In genomic region chr17:33164556-33164881, GRCh38 we compare ENCODE assay signal across 18 cellular contexts.
DNase-seq lines count a peak whose midpoint lies in the region; ATAC-seq and TF ChIP-seq lines count a peak whose summit lies in the region.
"Had no signal": no experiment of that assay in that cellular context is flagged by ENCODE, and none has a peak within 500 bp of the region (broad histone marks: within the 10 kb centered on the region; RNA-seq: fewer than 3 reads in every experiment).

No MANE protein-coding gene starts in this region.

- DNase-seq in Right ventricle myocardium superior (no peak), cardiac septum (ENCODE audit: low spot score) (no peak), RWPE1 (ENCODE audit: low spot score) (no peak), cerebellar cortex (ENCODE audit: low spot score) (peak; percentile 14), nephron progenitor cell (no peak), type B pancreatic cell (ENCODE audit: extremely low spot score, unreplicated experiment) (no peak), ureter (ENCODE audit: low spot score) (no peak)
- DNase-seq: 8988T; CD4-positive, alpha-beta memory T cell; DMS153; DMS79; GF-D8; HCEC 1CT had no signal

- H3K27ac Mint-ChIP-seq in nephron progenitor cell (peak overlapping the region; percentile 84), type B pancreatic cell (no peak overlapping the region)
- H3K27ac Mint-ChIP-seq: CD14-positive monocyte; CD4-positive, alpha-beta memory T cell; GM23338 had no signal

- POLR2A ChIA-PET in RWPE1 (lab: Yijun Ruan, JAX; ENCODE audit: low non-redundant PET) = no interaction called here

- peaks cover 3% of the 10 kb centered on the region for H3K27me3 Mint-ChIP-seq in nephron progenitor cell (ENCODE audit: low read depth, poor library complexity)
- peaks cover 48% of the 10 kb centered on the region for H3K27me3 Mint-ChIP-seq in type B pancreatic cell

- intact Hi-C loops in Right ventricle myocardium superior (cut with DNase I) (no loop called here), cardiac septum (cut with DNase I) (no loop called here)

- no peak overlapping the region for H3K4me3 Mint-ChIP-seq in nephron progenitor cell
- no peak overlapping the region for H3K4me3 Mint-ChIP-seq in type B pancreatic cell
- H3K4me3 Mint-ChIP-seq: CD14-positive monocyte; CD4-positive, alpha-beta memory T cell; GM23338 had no signal

- CTCF ChIA-PET in RWPE1 (lab: Yijun Ruan, JAX) = interaction anchor here (0.6 kb wide), 2 partner anchors 51 to 122 kb away, joined by 3 to 4 read pairs; no protein-coding TSS in a partner anchor

- H3K36me3 Mint-ChIP-seq in nephron progenitor cell (ENCODE audit: low read depth) = no peaks in the 10 kb centered on the region
- H3K36me3 Mint-ChIP-seq in type B pancreatic cell = no peaks in the 10 kb centered on the region
- H3K36me3 Mint-ChIP-seq: CD14-positive monocyte; CD4-positive, alpha-beta memory T cell had no signal

- ATAC-seq in Right ventricle myocardium superior (ENCODE audit: poor library complexity) = peak; percentile 39
- ATAC-seq in HG02973 (IDR thresholded peaks at IDR 0.05; ENCODE audit: unreplicated experiment) = no peak
- ATAC-seq: GM23338 had no signal

- H3K4me1 Mint-ChIP-seq in nephron progenitor cell (peaks cover 18% of the 10 kb centered on the region), type B pancreatic cell (ENCODE audit: unreplicated experiment) (no peaks in the 10 kb centered on the region)
- H3K4me1 Mint-ChIP-seq: CD14-positive monocyte; CD4-positive, alpha-beta memory T cell; GM23338 had no signal

- H3K9me3 Mint-ChIP-seq in nephron progenitor cell (no peaks in the 10 kb centered on the region), type B pancreatic cell (no peaks in the 10 kb centered on the region)
- H3K9me3 Mint-ChIP-seq: GM23338 had no signal

- H3K27ac ChIP-seq in RWPE1 = peak overlapping the region; percentile 86
- H3K27ac ChIP-seq: BLaER1, HL-60 had no signal

- TF ChIP-seq CTCF in RWPE1 (conservative IDR thresholded peaks at IDR 0.05; ENCODE audit: low read depth) (no peak), nephron progenitor cell (IDR thresholded peaks at IDR 0.05) (no peak), type B pancreatic cell (conservative IDR thresholded peaks at IDR 0.05) (no peak)
